ENCODE assay signal across 3 cellular contexts in the genomic region with DNA sequence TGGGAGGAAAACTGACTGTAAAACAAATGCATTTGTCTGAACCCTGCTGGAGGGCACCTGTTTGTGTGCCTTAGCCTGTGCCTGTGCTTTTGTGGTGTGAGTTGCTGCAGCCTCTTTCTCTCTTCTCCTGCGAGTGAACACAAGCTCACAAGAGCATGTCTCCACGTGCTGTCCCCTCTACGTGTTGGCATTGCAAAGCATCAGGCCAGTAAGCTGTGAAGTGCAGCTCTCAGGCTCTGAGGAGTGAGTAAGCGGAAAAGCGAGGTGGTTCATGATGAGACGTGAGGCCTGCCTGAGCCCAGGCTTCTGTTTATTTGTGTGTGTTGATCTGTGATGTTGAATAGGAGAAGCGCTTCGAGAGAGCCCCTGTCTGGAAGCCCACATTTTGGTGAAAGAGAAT.
TF ChIP-seq lines count a peak whose summit lies in the region.

No MANE protein-coding gene starts in this region.

TF ChIP-seq in IMR-90, 13 proteins besides CTCF, POLR2A, EP300 and RAD21 (continued from another document):
- TF ChIP-seq BHLHE40 (IDR thresholded peaks at IDR 0.05; ENCODE audit: low read depth, low read length) = peak; percentile 40; the same call in 1 of the 2 replicates
- no peak for TF ChIP-seq RFX5 (IDR thresholded peaks at IDR 0.05; ENCODE audit: low read depth, low read length)

TF ChIP-seq in HEK293T, 16 proteins besides CTCF, POLR2A, EP300 and RAD21 (continued from another document):
- no peak for TF ChIP-seq PKNOX1 (IDR thresholded peaks at IDR 0.05)
- TF ChIP-seq HDGF (IDR thresholded peaks at IDR 0.05; ENCODE audit: borderline replicate concordance) = no peak
- TF ChIP-seq SP1 (IDR thresholded peaks at IDR 0.05) = no peak
- TF ChIP-seq L3MBTL2 (conservative IDR thresholded peaks at IDR 0.05) = no peak
- no peak for TF ChIP-seq CTBP1 (IDR thresholded peaks at IDR 0.05; ENCODE audit: borderline replicate concordance)
- no peak for TF ChIP-seq FOXA1 (IDR thresholded peaks at IDR 0.05)
- TF ChIP-seq SUZ12 (IDR thresholded peaks at IDR 0.05) = no peak
- no peak for TF ChIP-seq FOXK2 (IDR thresholded peaks at IDR 0.05)
- TF ChIP-seq TARDBP (IDR thresholded peaks at IDR 0.05) = no peak
- TF ChIP-seq FOXM1 (IDR thresholded peaks at IDR 0.05; ENCODE audit: borderline replicate concordance) = no peak
- TF ChIP-seq LEF1 (IDR thresholded peaks at IDR 0.05; ENCODE audit: borderline replicate concordance) = no peak
- TF ChIP-seq ZNF384 (IDR thresholded peaks at IDR 0.05) = no peak
- TF ChIP-seq BHLHE40 (IDR thresholded peaks at IDR 0.05; ENCODE audit: borderline replicate concordance) = no peak
- no peak for TF ChIP-seq ELF4 (IDR thresholded peaks at IDR 0.05)
- no peak for TF ChIP-seq NFRKB (IDR thresholded peaks at IDR 0.05)

TF ChIP-seq in SK-N-SH treated with all-trans-retinoic acid at 6 μM for 48 hours, 23 proteins besides CTCF, POLR2A, EP300 and RAD21:
- no peak for TF ChIP-seq TOX (CRISPR knock-in tag; IDR thresholded peaks at IDR 0.05; ENCODE audit: borderline replicate concordance)
- TF ChIP-seq ESRRG (CRISPR knock-in tag; IDR thresholded peaks at IDR 0.05) = no peak
- TF ChIP-seq TCF4 (CRISPR knock-in tag; IDR thresholded peaks at IDR 0.05; ENCODE audit: borderline replicate concordance) = no peak
- no peak for TF ChIP-seq ZNF70 (CRISPR knock-in tag; IDR thresholded peaks at IDR 0.05)
- TF ChIP-seq ISL1 (CRISPR knock-in tag; IDR thresholded peaks at IDR 0.05) = no peak
- no peak for TF ChIP-seq SNAI2 (CRISPR knock-in tag; IDR thresholded peaks at IDR 0.05)
- TF ChIP-seq OSR1 (CRISPR knock-in tag; IDR thresholded peaks at IDR 0.05) = no peak
- no peak for TF ChIP-seq GLIS3 (CRISPR knock-in tag; IDR thresholded peaks at IDR 0.05)
- TF ChIP-seq, protein P1, sequence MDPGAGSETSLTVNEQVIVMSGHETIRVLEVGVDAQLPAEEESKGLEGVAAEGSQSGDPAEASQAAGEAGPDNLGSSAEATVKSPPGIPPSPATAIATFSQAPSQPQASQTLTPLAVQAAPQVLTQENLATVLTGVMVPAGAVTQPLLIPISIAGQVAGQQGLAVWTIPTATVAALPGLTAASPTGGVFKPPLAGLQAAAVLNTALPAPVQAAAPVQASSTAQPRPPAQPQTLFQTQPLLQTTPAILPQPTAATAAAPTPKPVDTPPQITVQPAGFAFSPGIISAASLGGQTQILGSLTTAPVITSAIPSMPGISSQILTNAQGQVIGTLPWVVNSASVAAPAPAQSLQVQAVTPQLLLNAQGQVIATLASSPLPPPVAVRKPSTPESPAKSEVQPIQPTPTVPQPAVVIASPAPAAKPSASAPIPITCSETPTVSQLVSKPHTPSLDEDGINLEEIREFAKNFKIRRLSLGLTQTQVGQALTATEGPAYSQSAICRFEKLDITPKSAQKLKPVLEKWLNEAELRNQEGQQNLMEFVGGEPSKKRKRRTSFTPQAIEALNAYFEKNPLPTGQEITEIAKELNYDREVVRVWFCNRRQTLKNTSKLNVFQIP (CRISPR knock-in tag; IDR thresholded peaks at IDR 0.05; ENCODE audit: borderline replicate concordance, low read depth) = no peak
- TF ChIP-seq, protein P2, sequence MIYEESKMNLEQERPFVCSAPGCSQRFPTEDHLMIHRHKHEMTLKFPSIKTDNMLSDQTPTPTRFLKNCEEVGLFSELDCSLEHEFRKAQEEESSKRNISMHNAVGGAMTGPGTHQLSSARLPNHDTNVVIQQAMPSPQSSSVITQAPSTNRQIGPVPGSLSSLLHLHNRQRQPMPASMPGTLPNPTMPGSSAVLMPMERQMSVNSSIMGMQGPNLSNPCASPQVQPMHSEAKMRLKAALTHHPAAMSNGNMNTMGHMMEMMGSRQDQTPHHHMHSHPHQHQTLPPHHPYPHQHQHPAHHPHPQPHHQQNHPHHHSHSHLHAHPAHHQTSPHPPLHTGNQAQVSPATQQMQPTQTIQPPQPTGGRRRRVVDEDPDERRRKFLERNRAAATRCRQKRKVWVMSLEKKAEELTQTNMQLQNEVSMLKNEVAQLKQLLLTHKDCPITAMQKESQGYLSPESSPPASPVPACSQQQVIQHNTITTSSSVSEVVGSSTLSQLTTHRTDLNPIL (CRISPR knock-in tag; IDR thresholded peaks at IDR 0.05; ENCODE audit: low read depth) = no peak
- no peak for TF ChIP-seq ZC3H10 (CRISPR knock-in tag; IDR thresholded peaks at IDR 0.05)
- TF ChIP-seq ZFP3 (CRISPR knock-in tag; IDR thresholded peaks at IDR 0.05) = no peak
